Comparison of ENCODE assay signal across 2 cellular contexts in the genomic region with DNA sequence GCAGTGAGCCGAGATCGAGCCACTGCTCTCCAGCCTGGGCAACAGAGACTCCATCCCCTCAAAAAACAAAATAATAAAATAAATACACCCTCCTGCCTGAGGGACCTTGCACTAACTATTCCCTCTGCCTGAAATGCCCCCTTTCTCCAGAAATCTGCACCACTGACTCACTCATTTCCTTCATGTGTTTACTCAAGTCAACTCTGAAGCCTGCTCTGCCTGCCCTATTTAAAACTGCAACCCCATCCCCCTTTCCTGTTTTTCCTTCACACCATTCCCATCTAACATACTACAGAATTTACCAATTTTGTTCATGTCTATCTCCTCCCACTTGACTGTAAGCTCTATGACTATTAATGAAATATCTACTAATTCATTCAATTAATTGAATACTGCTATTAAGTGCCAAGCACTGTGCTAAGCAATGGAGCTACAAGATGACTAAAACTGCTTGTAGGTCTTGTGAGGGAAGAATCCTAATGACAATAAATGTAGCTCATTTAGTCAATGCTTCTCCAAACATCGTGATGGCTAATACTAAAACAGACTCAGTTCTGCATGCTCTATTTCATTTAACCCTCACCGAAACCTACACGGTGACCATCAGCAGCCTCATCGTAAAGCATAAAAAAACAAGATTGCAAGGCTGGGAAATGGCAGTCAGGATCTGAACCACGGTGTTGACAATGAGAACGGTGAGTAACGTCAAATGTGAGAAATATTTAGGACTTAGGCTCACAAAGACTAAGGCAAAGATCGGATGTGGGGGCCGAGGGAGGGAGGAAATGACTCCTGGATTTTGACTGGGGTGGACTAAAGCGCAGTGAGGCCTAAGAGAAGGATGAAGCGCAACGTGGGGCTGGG.
TF ChIP-seq lines count a peak whose summit lies in the region.

No MANE protein-coding gene starts in this region.

TF ChIP-seq in GM12878, 131 proteins besides CTCF, POLR2A, EP300 and RAD21:
- TF ChIP-seq ZNF274 (IDR thresholded peaks at IDR 0.05; ENCODE audit: insufficient read depth, insufficient read length) (no peak), KDM1A (IDR thresholded peaks at IDR 0.05; ENCODE audit: borderline replicate concordance) (no peak), NR2C2 (IDR thresholded peaks at IDR 0.05; ENCODE audit: borderline replicate concordance, control insufficient read depth, insufficient read length, low read depth) (no peak), YBX1 (IDR thresholded peaks at IDR 0.05) (no peak), FOS (IDR thresholded peaks at IDR 0.05; ENCODE audit: borderline replicate concordance, extremely low read depth, insufficient read length) (no peak), KAT2A (conservative IDR thresholded peaks at IDR 0.05; ENCODE audit: control insufficient read depth, low read depth, low read length) (no peak), SMC3 (IDR thresholded peaks at IDR 0.05; ENCODE audit: borderline replicate concordance, low read length) (no peak), NR2F1 (conservative IDR thresholded peaks at IDR 0.05) (no peak), JUND (IDR thresholded peaks at IDR 0.05; ENCODE audit: low read depth, low read length) (no peak), POLR2AphosphoS2 (IDR thresholded peaks at IDR 0.05; ENCODE audit: low read depth, low read length) (no peak), CHD2 (IDR thresholded peaks at IDR 0.05; ENCODE audit: borderline replicate concordance, low read depth, low read length) (no peak), ETV6 (conservative IDR thresholded peaks at IDR 0.05 in 1 of 2, IDR thresholded peaks at IDR 0.05 in 1 of 2; ENCODE audit: borderline replicate concordance in 1 of 2, low read depth in 1 of 2) (no peak), SMAD1 (IDR thresholded peaks at IDR 0.05; ENCODE audit: low read depth, partially characterized antibody) (no peak), CREM (IDR thresholded peaks at IDR 0.05; ENCODE audit: low read depth) (no peak), POLR2AphosphoS5 (IDR thresholded peaks at IDR 0.05; ENCODE audit: low read length) (no peak)
- TF ChIP-seq, protein P1, sequence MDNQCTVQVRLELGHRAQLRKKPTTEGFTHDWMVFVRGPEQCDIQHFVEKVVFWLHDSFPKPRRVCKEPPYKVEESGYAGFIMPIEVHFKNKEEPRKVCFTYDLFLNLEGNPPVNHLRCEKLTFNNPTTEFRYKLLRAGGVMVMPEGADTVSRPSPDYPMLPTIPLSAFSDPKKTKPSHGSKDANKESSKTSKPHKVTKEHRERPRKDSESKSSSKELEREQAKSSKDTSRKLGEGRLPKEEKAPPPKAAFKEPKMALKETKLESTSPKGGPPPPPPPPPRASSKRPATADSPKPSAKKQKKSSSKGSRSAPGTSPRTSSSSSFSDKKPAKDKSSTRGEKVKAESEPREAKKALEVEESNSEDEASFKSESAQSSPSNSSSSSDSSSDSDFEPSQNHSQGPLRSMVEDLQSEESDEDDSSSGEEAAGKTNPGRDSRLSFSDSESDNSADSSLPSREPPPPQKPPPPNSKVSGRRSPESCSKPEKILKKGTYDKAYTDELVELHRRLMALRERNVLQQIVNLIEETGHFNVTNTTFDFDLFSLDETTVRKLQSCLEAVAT (IDR thresholded peaks at IDR 0.05) = no peak
- TF ChIP-seq, protein P2, sequence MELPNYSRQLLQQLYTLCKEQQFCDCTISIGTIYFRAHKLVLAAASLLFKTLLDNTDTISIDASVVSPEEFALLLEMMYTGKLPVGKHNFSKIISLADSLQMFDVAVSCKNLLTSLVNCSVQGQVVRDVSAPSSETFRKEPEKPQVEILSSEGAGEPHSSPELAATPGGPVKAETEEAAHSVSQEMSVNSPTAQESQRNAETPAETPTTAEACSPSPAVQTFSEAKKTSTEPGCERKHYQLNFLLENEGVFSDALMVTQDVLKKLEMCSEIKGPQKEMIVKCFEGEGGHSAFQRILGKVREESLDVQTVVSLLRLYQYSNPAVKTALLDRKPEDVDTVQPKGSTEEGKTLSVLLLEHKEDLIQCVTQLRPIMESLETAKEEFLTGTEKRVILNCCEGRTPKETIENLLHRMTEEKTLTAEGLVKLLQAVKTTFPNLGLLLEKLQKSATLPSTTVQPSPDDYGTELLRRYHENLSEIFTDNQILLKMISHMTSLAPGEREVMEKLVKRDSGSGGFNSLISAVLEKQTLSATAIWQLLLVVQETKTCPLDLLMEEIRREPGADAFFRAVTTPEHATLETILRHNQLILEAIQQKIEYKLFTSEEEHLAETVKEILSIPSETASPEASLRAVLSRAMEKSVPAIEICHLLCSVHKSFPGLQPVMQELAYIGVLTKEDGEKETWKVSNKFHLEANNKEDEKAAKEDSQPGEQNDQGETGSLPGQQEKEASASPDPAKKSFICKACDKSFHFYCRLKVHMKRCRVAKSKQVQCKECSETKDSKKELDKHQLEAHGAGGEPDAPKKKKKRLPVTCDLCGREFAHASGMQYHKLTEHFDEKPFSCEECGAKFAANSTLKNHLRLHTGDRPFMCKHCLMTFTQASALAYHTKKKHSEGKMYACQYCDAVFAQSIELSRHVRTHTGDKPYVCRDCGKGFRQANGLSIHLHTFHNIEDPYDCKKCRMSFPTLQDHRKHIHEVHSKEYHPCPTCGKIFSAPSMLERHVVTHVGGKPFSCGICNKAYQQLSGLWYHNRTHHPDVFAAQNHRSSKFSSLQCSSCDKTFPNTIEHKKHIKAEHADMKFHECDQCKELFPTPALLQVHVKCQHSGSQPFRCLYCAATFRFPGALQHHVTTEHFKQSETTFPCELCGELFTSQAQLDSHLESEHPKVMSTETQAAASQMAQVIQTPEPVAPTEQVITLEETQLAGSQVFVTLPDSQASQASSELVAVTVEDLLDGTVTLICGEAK (IDR thresholded peaks at IDR 0.05; ENCODE audit: borderline replicate concordance) = no peak
- TF ChIP-seq, protein P3, sequence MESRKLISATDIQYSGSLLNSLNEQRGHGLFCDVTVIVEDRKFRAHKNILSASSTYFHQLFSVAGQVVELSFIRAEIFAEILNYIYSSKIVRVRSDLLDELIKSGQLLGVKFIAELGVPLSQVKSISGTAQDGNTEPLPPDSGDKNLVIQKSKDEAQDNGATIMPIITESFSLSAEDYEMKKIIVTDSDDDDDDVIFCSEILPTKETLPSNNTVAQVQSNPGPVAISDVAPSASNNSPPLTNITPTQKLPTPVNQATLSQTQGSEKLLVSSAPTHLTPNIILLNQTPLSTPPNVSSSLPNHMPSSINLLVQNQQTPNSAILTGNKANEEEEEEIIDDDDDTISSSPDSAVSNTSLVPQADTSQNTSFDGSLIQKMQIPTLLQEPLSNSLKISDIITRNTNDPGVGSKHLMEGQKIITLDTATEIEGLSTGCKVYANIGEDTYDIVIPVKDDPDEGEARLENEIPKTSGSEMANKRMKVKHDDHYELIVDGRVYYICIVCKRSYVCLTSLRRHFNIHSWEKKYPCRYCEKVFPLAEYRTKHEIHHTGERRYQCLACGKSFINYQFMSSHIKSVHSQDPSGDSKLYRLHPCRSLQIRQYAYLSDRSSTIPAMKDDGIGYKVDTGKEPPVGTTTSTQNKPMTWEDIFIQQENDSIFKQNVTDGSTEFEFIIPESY (IDR thresholded peaks at IDR 0.05) = no peak

TF ChIP-seq in liver, 16 proteins besides CTCF, POLR2A, EP300 and RAD21:
- no peak for TF ChIP-seq RXRA (IDR thresholded peaks at IDR 0.05)
- TF ChIP-seq, protein P3 (IDR thresholded peaks at IDR 0.05) = no peak
- no peak for TF ChIP-seq FOXA2 (IDR thresholded peaks at IDR 0.05)
- no peak for TF ChIP-seq NR2F2 (IDR thresholded peaks at IDR 0.05)
- TF ChIP-seq, protein P4, sequence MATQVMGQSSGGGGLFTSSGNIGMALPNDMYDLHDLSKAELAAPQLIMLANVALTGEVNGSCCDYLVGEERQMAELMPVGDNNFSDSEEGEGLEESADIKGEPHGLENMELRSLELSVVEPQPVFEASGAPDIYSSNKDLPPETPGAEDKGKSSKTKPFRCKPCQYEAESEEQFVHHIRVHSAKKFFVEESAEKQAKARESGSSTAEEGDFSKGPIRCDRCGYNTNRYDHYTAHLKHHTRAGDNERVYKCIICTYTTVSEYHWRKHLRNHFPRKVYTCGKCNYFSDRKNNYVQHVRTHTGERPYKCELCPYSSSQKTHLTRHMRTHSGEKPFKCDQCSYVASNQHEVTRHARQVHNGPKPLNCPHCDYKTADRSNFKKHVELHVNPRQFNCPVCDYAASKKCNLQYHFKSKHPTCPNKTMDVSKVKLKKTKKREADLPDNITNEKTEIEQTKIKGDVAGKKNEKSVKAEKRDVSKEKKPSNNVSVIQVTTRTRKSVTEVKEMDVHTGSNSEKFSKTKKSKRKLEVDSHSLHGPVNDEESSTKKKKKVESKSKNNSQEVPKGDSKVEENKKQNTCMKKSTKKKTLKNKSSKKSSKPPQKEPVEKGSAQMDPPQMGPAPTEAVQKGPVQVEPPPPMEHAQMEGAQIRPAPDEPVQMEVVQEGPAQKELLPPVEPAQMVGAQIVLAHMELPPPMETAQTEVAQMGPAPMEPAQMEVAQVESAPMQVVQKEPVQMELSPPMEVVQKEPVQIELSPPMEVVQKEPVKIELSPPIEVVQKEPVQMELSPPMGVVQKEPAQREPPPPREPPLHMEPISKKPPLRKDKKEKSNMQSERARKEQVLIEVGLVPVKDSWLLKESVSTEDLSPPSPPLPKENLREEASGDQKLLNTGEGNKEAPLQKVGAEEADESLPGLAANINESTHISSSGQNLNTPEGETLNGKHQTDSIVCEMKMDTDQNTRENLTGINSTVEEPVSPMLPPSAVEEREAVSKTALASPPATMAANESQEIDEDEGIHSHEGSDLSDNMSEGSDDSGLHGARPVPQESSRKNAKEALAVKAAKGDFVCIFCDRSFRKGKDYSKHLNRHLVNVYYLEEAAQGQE (IDR thresholded peaks at IDR 0.05) = no peak
- TF ChIP-seq, protein P5, sequence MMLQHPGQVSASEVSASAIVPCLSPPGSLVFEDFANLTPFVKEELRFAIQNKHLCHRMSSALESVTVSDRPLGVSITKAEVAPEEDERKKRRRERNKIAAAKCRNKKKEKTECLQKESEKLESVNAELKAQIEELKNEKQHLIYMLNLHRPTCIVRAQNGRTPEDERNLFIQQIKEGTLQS (IDR thresholded peaks at IDR 0.05) = no peak
- no peak for TF ChIP-seq HNF4A (conservative IDR thresholded peaks at IDR 0.05)
- no peak for TF ChIP-seq FOXA1 (IDR thresholded peaks at IDR 0.05)
- TF ChIP-seq GABPA (IDR thresholded peaks at IDR 0.05 in 1 of 2, conservative IDR thresholded peaks at IDR 0.05 in 1 of 2) = no peak
- no peak for TF ChIP-seq YY1 (IDR thresholded peaks at IDR 0.05)
- TF ChIP-seq, protein P6, sequence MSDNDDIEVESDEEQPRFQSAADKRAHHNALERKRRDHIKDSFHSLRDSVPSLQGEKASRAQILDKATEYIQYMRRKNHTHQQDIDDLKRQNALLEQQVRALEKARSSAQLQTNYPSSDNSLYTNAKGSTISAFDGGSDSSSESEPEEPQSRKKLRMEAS (IDR thresholded peaks at IDR 0.05) = no peak
- no peak for TF ChIP-seq EGR1 (IDR thresholded peaks at IDR 0.05; ENCODE audit: low read depth in 2 of 2)
- TF ChIP-seq TAF1 (conservative IDR thresholded peaks at IDR 0.05) = no peak
- no peak for TF ChIP-seq HNF4G (IDR thresholded peaks at IDR 0.05)
- no peak for TF ChIP-seq SP1 (IDR thresholded peaks at IDR 0.05)
- no peak for TF ChIP-seq JUND (IDR thresholded peaks at IDR 0.05)
